Comparison of ENCODE assay signal across 4 cellular contexts in genomic region chrX:16560173-16560572, GRCh38.
"Had no signal": no experiment of that assay in that cellular context is flagged by ENCODE, and none has a peak within 500 bp of the region (broad histone marks: within the 10 kb centered on the region; RNA-seq: fewer than 3 reads in every experiment).

No MANE protein-coding gene starts in this region.

- H3K4me3 ChIP-seq: GM23338 had no signal

- H2AFZ ChIP-seq: GM23338 had no signal

- H3K4me2 ChIP-seq: GM23338 had no signal

- ATAC-seq: GM23338 had no signal

- DNase-seq: H9, HCEC 1CT, KBM-7 had no signal
